Comparison of ENCODE assay signal across 2 cellular contexts in genomic region chr16:19997734-19998133, GRCh38.
TF ChIP-seq lines count a peak whose summit lies in the region.

No MANE protein-coding gene starts in this region.

TF ChIP-seq in liver, 16 proteins besides CTCF, POLR2A, EP300 and RAD21 (continued from another document):
- peak in 1 of 2 donors; percentile 25 for TF ChIP-seq HNF4A (conservative IDR thresholded peaks at IDR 0.05)
TF ChIP-seq in liver: peak in this region for 4.

TF ChIP-seq in HepG2, 621 proteins besides CTCF, POLR2A, EP300 and RAD21 (continued from another document):
- TF ChIP-seq HIC2 (CRISPR knock-in tag; IDR thresholded peaks at IDR 0.05; ENCODE audit: low read depth) = no peak
- TF ChIP-seq ZNF552 (CRISPR knock-in tag; IDR thresholded peaks at IDR 0.05; ENCODE audit: borderline replicate concordance) = no peak
- TF ChIP-seq ZNF781 (CRISPR knock-in tag; IDR thresholded peaks at IDR 0.05; ENCODE audit: borderline replicate concordance, not compliant biosample characterization) = no peak
- TF ChIP-seq ZMYM2 (CRISPR knock-in tag; IDR thresholded peaks at IDR 0.05) = no peak
- no peak for TF ChIP-seq STAG1 (CRISPR knock-in tag; IDR thresholded peaks at IDR 0.05)
- no peak for TF ChIP-seq ZNF10 (CRISPR knock-in tag; IDR thresholded peaks at IDR 0.05; ENCODE audit: borderline replicate concordance, low read depth)
- TF ChIP-seq ZC3H13 (CRISPR knock-in tag; IDR thresholded peaks at IDR 0.05) = no peak
- TF ChIP-seq NRL (CRISPR knock-in tag; IDR thresholded peaks at IDR 0.05; ENCODE audit: borderline replicate concordance) = no peak
- no peak for TF ChIP-seq ZMYM3 (CRISPR knock-in tag; IDR thresholded peaks at IDR 0.05)
- TF ChIP-seq ZNF530 (CRISPR knock-in tag; IDR thresholded peaks at IDR 0.05; ENCODE audit: low read depth) = no peak
- TF ChIP-seq TCF12 (IDR thresholded peaks at IDR 0.05) = no peak
- no peak for TF ChIP-seq TCF12 (CRISPR knock-in tag; IDR thresholded peaks at IDR 0.05)
- TF ChIP-seq HCFC1 (IDR thresholded peaks at IDR 0.05; ENCODE audit: low read depth, low read length) = no peak
- TF ChIP-seq ZSCAN21 (CRISPR knock-in tag; IDR thresholded peaks at IDR 0.05; ENCODE audit: borderline replicate concordance) = no peak
